1 cellular context compared by ENCODE assay signal in genomic region chr12:55716582-55717396, GRCh38.
TF ChIP-seq lines count a peak whose summit lies in the region.

No MANE protein-coding gene starts in this region.

TF ChIP-seq in K562, 482 proteins besides CTCF, POLR2A, EP300 and RAD21:
- TF ChIP-seq POU5F1 (IDR thresholded peaks at IDR 0.05; ENCODE audit: borderline replicate concordance, low read depth, low read length, partially characterized antibody) (no peak), RB1 (IDR thresholded peaks at IDR 0.05; ENCODE audit: low read depth) (0 out of 2 replicates have a peak, but pooled peaks have one; percentile 33), XRCC5 (IDR thresholded peaks at IDR 0.05; ENCODE audit: low read depth, low read length) (no peak), KDM1A (IDR thresholded peaks at IDR 0.05) (peak in 1 of 2 experiments; percentile 13; a peak in 1 of 4 replicates), CEBPG (CRISPR knock-in tag; IDR thresholded peaks at IDR 0.05) (no peak), CEBPG (tag; conservative IDR thresholded peaks at IDR 0.05 in 1 of 2, IDR thresholded peaks at IDR 0.05 in 1 of 2) (0 out of 4 replicates have a peak, but pooled peaks of 1 of the 2 experiments have one; percentile 39), PRDM10 (IDR thresholded peaks at IDR 0.05; ENCODE audit: partially characterized antibody) (peak; percentile 94), FOSL1 (tag; conservative IDR thresholded peaks at IDR 0.05) (0 out of 2 replicates have a peak, but pooled peaks have one; percentile 3)
- TF ChIP-seq, protein P1, sequence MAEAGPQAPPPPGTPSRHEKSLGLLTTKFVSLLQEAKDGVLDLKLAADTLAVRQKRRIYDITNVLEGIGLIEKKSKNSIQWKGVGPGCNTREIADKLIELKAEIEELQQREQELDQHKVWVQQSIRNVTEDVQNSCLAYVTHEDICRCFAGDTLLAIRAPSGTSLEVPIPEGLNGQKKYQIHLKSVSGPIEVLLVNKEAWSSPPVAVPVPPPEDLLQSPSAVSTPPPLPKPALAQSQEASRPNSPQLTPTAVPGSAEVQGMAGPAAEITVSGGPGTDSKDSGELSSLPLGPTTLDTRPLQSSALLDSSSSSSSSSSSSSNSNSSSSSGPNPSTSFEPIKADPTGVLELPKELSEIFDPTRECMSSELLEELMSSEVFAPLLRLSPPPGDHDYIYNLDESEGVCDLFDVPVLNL (CRISPR knock-in tag; IDR thresholded peaks at IDR 0.05; ENCODE audit: low read depth) = 0 out of 2 replicates have a peak, but pooled peaks have one; percentile 0
